1 cellular context compared by ENCODE assay signal in genomic region chr2:74516650-74517049, GRCh38.
TF ChIP-seq lines count a peak whose summit lies in the region.

No MANE protein-coding gene starts in this region.

TF ChIP-seq in GM12878, 131 proteins besides CTCF, POLR2A, EP300 and RAD21:
- TF ChIP-seq REST (IDR thresholded peaks at IDR 0.05; ENCODE audit: low read depth, low read length): no peak
